ENCODE assay signal across 8 cellular contexts in the genomic region with DNA sequence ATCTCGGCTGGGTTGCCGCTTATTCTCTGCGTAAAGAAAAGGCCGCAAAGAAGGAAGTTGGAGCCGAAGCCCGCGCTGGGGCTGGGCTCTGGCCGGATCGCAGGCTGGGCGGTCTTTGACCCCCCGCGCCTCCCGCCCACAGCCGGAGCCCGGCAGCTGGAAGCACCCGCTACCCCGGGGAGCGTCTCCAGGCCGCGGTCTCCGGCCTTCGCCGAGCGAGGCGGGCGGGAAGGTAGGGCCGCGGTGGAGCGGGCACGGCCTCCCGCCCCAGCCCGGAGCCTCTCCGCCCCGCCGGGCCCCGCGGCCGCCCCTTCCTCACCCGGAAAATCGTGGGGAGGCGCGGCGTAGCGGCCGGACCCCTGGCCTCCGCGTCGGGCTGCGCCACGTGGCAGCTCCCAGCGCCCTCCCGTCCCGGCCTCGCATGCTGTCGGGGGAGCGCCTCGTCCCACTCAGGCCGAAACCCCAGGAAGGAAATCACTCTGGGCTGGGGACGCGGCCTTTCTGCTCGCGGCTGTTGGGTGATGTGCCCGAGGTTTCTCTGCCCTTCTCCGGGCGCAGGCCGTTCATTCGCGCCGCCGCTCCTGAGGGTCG. TPM values are rescaled to one million over a fixed set of nuclear protein-coding genes. Genes with fewer than 3 reads are reported as not detected.
DNase-seq lines count a peak whose midpoint lies in the region; TF ChIP-seq lines count a peak whose summit lies in the region.

No MANE protein-coding gene starts in this region.

- peak overlapping the region in 1 of 2 donors; percentile 23 for H3K4me3 ChIP-seq in CD4-positive, alpha-beta memory T cell (ENCODE audit: low read length in 2 of 2)
- H3K4me3 ChIP-seq in NT2/D1 (ENCODE audit: insufficient read length, low read depth), result peak overlapping the region; percentile 42
- peak overlapping the region; percentile 24 to 65 for H3K4me3 ChIP-seq in neuronal stem cell (ENCODE audit: low read length in 2 of 2)
- H3K4me3 ChIP-seq in OCI-LY7 (ENCODE audit: low read depth, low read length, poor library complexity, severe bottlenecking), result no peak overlapping the region

- peak overlapping the region; percentile 98 for H2AFZ ChIP-seq in neuronal stem cell (ENCODE audit: low read length)
- no peak overlapping the region for H2AFZ ChIP-seq in OCI-LY7 (ENCODE audit: low read length)

- H4K8ac ChIP-seq in neuronal stem cell (ENCODE audit: low read depth, low read length), result peak overlapping the region; percentile 79

- H3K79me1 ChIP-seq in neuronal stem cell (ENCODE audit: low read depth, low read length), result no peaks in the 10 kb centered on the region

- H3K18ac ChIP-seq in neuronal stem cell (ENCODE audit: low read length), result peak overlapping the region; percentile 98

- peak overlapping the region; percentile 95 for H2BK15ac ChIP-seq in neuronal stem cell (ENCODE audit: low read length)

- peaks cover 23% of the 10 kb centered on the region for H3K4me1 ChIP-seq in CD4-positive, alpha-beta memory T cell (ENCODE audit: insufficient read depth, low read length)
- H3K4me1 ChIP-seq in NT2/D1 (ENCODE audit: insufficient read depth, insufficient read length) (no peaks in the 10 kb centered on the region), neuronal stem cell (ENCODE audit: control insufficient read depth in 2 of 2, insufficient read depth in 1 of 2, low read depth in 1 of 2, low read length in 2 of 2) (peaks cover 0 to 8% of the 10 kb centered on the region in 2 donors), OCI-LY7 (ENCODE audit: insufficient read depth, low read length, poor library complexity, severe bottlenecking) (no peaks in the 10 kb centered on the region)

- peak overlapping the region; percentile 79 for H2BK120ac ChIP-seq in neuronal stem cell (ENCODE audit: low read depth, low read length)

- no peak overlapping the region for H3K4ac ChIP-seq in neuronal stem cell (ENCODE audit: low read length)

- POLR2A ChIA-PET in CD4-positive, alpha-beta memory T cell (lab: Charles Lee; ENCODE audit: partially characterized antibody), result no interaction called here
- POLR2A ChIA-PET in OCI-LY7 (lab: Charles Lee), result no interaction called here

- H3K79me2 ChIP-seq in OCI-LY7 (ENCODE audit: insufficient read depth, low read depth, low read length), result no peaks in the 10 kb centered on the region

- peaks cover 80% of the 10 kb centered on the region for H3K27me3 ChIP-seq in CD4-positive, alpha-beta memory T cell (ENCODE audit: insufficient read depth, low read length)
- peaks cover 67% of the 10 kb centered on the region for H3K27me3 ChIP-seq in NT2/D1 (ENCODE audit: insufficient read depth, insufficient read length)
- peaks cover 9 to 95% (median 64%) of the 10 kb centered on the region in 3 experiments for H3K27me3 ChIP-seq in neuronal stem cell (ENCODE audit: control insufficient read depth in 3 of 3, insufficient read depth in 3 of 3, low read depth in 1 of 3, low read length in 3 of 3)

- H3K36me3 Mint-ChIP-seq in CD4-positive, alpha-beta memory T cell, result no peaks in the 10 kb centered on the region
- peaks cover 5% of the 10 kb centered on the region for H3K36me3 Mint-ChIP-seq in HFFc6 (ENCODE audit: low read depth)

- TF ChIP-seq CTCF in HFFc6 (IDR thresholded peaks at IDR 0.05), result no peak
- no peak for TF ChIP-seq CTCF in OCI-LY7 (conservative IDR thresholded peaks at IDR 0.05; ENCODE audit: low read length)

- no peaks in the 10 kb centered on the region; the same call in 1 of the 2 replicates for H4K20me1 ChIP-seq in OCI-LY7 (ENCODE audit: insufficient read depth, low read length)

- no peaks in the 10 kb centered on the region for H3K9me3 ChIP-seq in CD4-positive, alpha-beta memory T cell (ENCODE audit: control insufficient read depth in 1 of 2, low read length in 2 of 2)
- H3K9me3 ChIP-seq in NT2/D1 (ENCODE audit: insufficient read depth, low read length) (no peaks in the 10 kb centered on the region), neuronal stem cell (replicated peaks in 1 of 2; ENCODE audit: control insufficient read depth in 2 of 2, insufficient read depth in 1 of 2, low read depth in 1 of 2, low read length in 2 of 2) (peaks cover 2 to 6% of the 10 kb centered on the region in 2 donors), OCI-LY7 (ENCODE audit: low read length) (no peaks in the 10 kb centered on the region)

- peak overlapping the region; percentile 36 for H2BK12ac ChIP-seq in neuronal stem cell (ENCODE audit: low read length)

- H4K91ac ChIP-seq in neuronal stem cell (ENCODE audit: low read depth, low read length, poor library complexity), result no peak overlapping the region

- peak overlapping the region; percentile 90 for H3K4me2 ChIP-seq in neuronal stem cell (ENCODE audit: insufficient read depth, low read length, poor library complexity, severe bottlenecking)
- no peak overlapping the region for H3K4me2 ChIP-seq in OCI-LY7 (ENCODE audit: low read length)

- CTCF ChIA-PET in CD4-positive, alpha-beta memory T cell (lab: Charles Lee; ENCODE audit: partially characterized antibody), result no interaction called here
- CTCF ChIA-PET in OCI-LY7 (lab: Charles Lee; ENCODE audit: unreplicated experiment), result no interaction called here

- H3K27ac ChIP-seq in CD4-positive, alpha-beta memory T cell (ENCODE audit: low read depth, low read length), result no peak overlapping the region
- peak overlapping the region; percentile 33 for H3K27ac ChIP-seq in epithelial cell of prostate
- H3K27ac ChIP-seq in neuronal stem cell (replicated peaks; ENCODE audit: low read length), result no peak overlapping the region
- no peak overlapping the region for H3K27ac ChIP-seq in OCI-LY7 (ENCODE audit: low read depth, low read length, poor library complexity, severe bottlenecking)

- H3K9ac ChIP-seq in NT2/D1 (ENCODE audit: insufficient read length, low read depth) (peak overlapping the region; percentile 79), neuronal stem cell (ENCODE audit: low read depth, low read length, poor library complexity) (peak overlapping the region; percentile 40)

- no TSS peak for BruUV-seq in OCI-LY7 (replicated peaks; lab: Mats Ljungman, UMichigan)

- H3K27ac Mint-ChIP-seq in CD4-positive, alpha-beta memory T cell, result peak overlapping the region in 1 of 7 donors; percentile 43
- H3K27ac Mint-ChIP-seq in HFFc6, result no peak overlapping the region

- peaks cover 0 to 12% (median 0%) of the 10 kb centered on the region in 8 donors for H3K9me3 Mint-ChIP-seq in CD4-positive, alpha-beta memory T cell
- H3K9me3 Mint-ChIP-seq in HFFc6, result no peaks in the 10 kb centered on the region

- no peak overlapping the region for H2AK5ac ChIP-seq in neuronal stem cell (ENCODE audit: low read depth, low read length)

- intact Hi-C loops in CD4-positive, alpha-beta memory T cell (cut with micrococcal nuclease), result no loop called here
- intact Hi-C loops in OCI-LY7 (cut with micrococcal nuclease; ENCODE audit: unreplicated experiment), result no loop called here

- H3K9me2 ChIP-seq in OCI-LY7 (ENCODE audit: insufficient read depth, low read length), result no peaks in the 10 kb centered on the region

- peak overlapping the region; percentile 62 for H3K23ac ChIP-seq in neuronal stem cell (ENCODE audit: low read depth, low read length, poor library complexity)

- peaks cover 59 to 62% of the 10 kb centered on the region in 2 donors for H3K27me3 Mint-ChIP-seq in CD4-positive, alpha-beta memory T cell
- H3K27me3 Mint-ChIP-seq in HFFc6 (ENCODE audit: insufficient read depth), result no peaks in the 10 kb centered on the region; the same call in none of the 2 replicates

- H3K36me3 ChIP-seq in CD4-positive, alpha-beta memory T cell (ENCODE audit: insufficient read depth, low read length), result no peaks in the 10 kb centered on the region
- H3K36me3 ChIP-seq in NT2/D1 (ENCODE audit: insufficient read depth, insufficient read length, low read length) (no peaks in the 10 kb centered on the region), neuronal stem cell (replicated peaks in 1 of 2; ENCODE audit: control insufficient read depth in 2 of 2, insufficient read depth in 2 of 2, low read length in 2 of 2) (no peaks in the 10 kb centered on the region), OCI-LY7 (ENCODE audit: insufficient read depth, low read length) (no peaks in the 10 kb centered on the region)

- no CpG with 5 or more reads among the region's 71 CpGs for WGBS in neuronal stem cell (ENCODE audit: extremely low coverage in 2 of 2, insufficient read length in 2 of 2, insufficient replicate concordance in 1 of 2), 2 donors

- peak overlapping the region; percentile 51 for H3K14ac ChIP-seq in neuronal stem cell (ENCODE audit: low read length)

- H3K4me1 Mint-ChIP-seq in CD4-positive, alpha-beta memory T cell, result peaks cover 2 to 15% (median 9%) of the 10 kb centered on the region in 4 donors
- H3K4me1 Mint-ChIP-seq in HFFc6 (ENCODE audit: low read depth), result peaks cover 44% of the 10 kb centered on the region

- peak overlapping the region in 6 of 8 donors; percentile 29 to 84 (median 52) for H3K4me3 Mint-ChIP-seq in CD4-positive, alpha-beta memory T cell
- no peak overlapping the region for H3K4me3 Mint-ChIP-seq in HFFc6

- H2BK5ac ChIP-seq in neuronal stem cell (ENCODE audit: low read length), result no peak overlapping the region

- no peak for DNase-seq in CD4-positive, alpha-beta memory T cell
- DNase-seq in NT2/D1 (ENCODE audit: low read depth, low spot score) (no peak), epithelial cell of prostate (ENCODE audit: low read depth, low spot score) (no peak), neuronal stem cell (ENCODE audit: low spot score) (no peak), NCI-H2107 treated with DMSO at 0.1 percent for 48 hours (lab: John Stamatoyannopoulos, UW; ENCODE audit: unreplicated experiment) (no peak), HFFc6 (no peak), OCI-LY7 (ENCODE audit: low spot score) (no peak)
- DNase-seq in effector CD4-positive, alpha-beta T cell, result no peak

RNA-seq across cellular contexts. Expression of a gene that starts 11.9 kb away (rescaled TPM):
- not detected for total RNA-seq in CD4-positive, alpha-beta memory T cell
- polyA plus RNA-seq in CD4-positive, alpha-beta memory T cell, result under 1 TPM in 1 of 2 donors, not detected in 1; 0.08 TPM
- 0.07 TPM for polyA plus RNA-seq in neuronal stem cell (2013, experiment 1 of 2)
- polyA plus RNA-seq in neuronal stem cell (2013, experiment 2 of 2), result 0.06 TPM
- 10 to 100 TPM; 40.0 to 50.0 (median 45.4) TPM for total RNA-seq in HFFc6 (2021; fragmentation: NEBNext Ultra II Directional; extraction: Animal tissue kit (Norgen Biotek cat#: 25700))
- 0.75 and 1.5 TPM in 2 replicates for total RNA-seq in OCI-LY7 (2014; rRNA removed; shearing (Covaris generic))
- total RNA-seq in OCI-LY7 (2022), result 4.7 and 5.6 TPM in 2 replicates

Comparison
In these comparisons a context has a peak if more than half of its experiments do, and no peak if none do; other contexts are left out.
1. RNA of a gene that starts 11.9 kb away (total RNA-seq): 40.0 to 50.0 TPM in HFFc6; 0.75 to 5.6 TPM in OCI-LY7 and not detected in CD4-positive, alpha-beta memory T cell; every median in the first group is over 4 times any median in the second.